ENCODE assay signal across 9 cellular contexts in the genomic region with DNA sequence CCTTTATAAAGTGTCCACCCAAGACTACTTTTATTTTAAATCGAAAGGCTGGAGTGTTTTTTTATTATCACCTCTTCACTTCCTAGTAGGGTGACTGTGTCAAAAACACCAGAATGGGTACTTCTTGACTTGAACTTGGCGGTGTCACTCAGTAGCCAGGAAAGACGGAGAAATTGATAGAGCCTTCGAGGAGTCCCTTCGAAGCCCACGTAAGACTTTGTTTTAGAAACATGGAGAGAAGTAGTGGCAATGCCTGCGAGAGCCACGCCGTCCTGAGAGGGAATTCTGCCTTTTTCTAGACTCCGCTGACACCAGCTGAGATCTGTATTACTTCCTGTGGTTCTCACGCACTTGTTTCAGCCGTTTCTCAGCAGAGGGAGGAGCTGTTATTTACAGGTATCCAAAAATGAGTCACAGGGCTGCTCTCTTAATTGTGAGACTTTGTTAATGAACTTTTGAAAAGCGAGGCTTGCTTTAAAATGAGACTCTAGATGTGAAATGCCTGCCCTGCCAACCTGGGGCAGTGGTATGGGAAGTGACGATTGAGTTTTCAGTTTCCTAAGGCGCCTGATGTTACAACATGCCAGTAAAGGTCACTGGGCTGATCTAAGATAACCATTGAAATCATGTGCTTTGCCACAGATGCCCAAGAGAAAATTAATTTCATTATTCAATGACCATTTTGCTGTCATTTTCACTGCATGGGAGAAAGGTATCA. TPM values are rescaled to one million over a fixed set of nuclear protein-coding genes. Genes with fewer than 3 reads are reported as not detected.
DNase-seq lines count a peak whose midpoint lies in the region; ATAC-seq and TF ChIP-seq lines count a peak whose summit lies in the region.
"Had no signal": no experiment of that assay in that cellular context is flagged by ENCODE, and none has a peak within 500 bp of the region (broad histone marks: within the 10 kb centered on the region; RNA-seq: fewer than 3 reads in every experiment).

No MANE protein-coding gene starts in this region.

- DNase-seq in GM12864 (ENCODE audit: low read depth) (peak; percentile 78), HEK293T (ENCODE audit: extremely low spot score) (peak; percentile 39), NB4 (ENCODE audit: low read depth) (peak; percentile 75), fibroblast of lung (ENCODE audit: low read depth in 2 of 2) (peak in 1 of 2 donors; percentile 12), osteocyte (ENCODE audit: extremely low spot score, unreplicated experiment) (no peak), upper lobe of right lung (no peak), DMS79 treated with DMSO at 0.1 percent for 48 hours (lab: John Stamatoyannopoulos, UW) (no peak)
- peak; percentile 87 for DNase-seq in activated CD8-positive, alpha-beta memory T cell treated with anti-CD3 and anti-CD28 coated beads, Interleukin-2, amount 10 ng/mL, durations not matched to agents 7 days and 5 days

- intact Hi-C loops in upper lobe of right lung (cut with DNase I), result no loop called here

- H3K79me2 ChIP-seq in fibroblast of lung (ENCODE audit: control insufficient read depth, insufficient read depth, low read length), result no peaks in the 10 kb centered on the region

- TF ChIP-seq CTCF in GM12864 (IDR thresholded peaks at IDR 0.05; ENCODE audit: low read depth, low read length, missing control alignments) (no peak), NB4 (IDR thresholded peaks at IDR 0.05; ENCODE audit: low read depth, low read length) (no peak), fibroblast of lung (conservative IDR thresholded peaks at IDR 0.05 in 1 of 2, IDR thresholded peaks at IDR 0.05 in 1 of 2; ENCODE audit: low read depth in 1 of 2, low read length in 2 of 2) (no peak), osteocyte (IDR thresholded peaks at IDR 0.05) (no peak), upper lobe of right lung (IDR thresholded peaks at IDR 0.05) (no peak)

- H3K4me1 ChIP-seq in fibroblast of lung (ENCODE audit: control insufficient read depth, extremely low read depth, insufficient read depth, low read length) (no peaks in the 10 kb centered on the region), upper lobe of right lung (peaks cover 22% of the 10 kb centered on the region)

- H3K36me3 ChIP-seq in fibroblast of lung (ENCODE audit: control insufficient read depth, insufficient read depth, low read length) (no peaks in the 10 kb centered on the region), upper lobe of right lung (no peaks in the 10 kb centered on the region)

- H3K27me3 ChIP-seq in fibroblast of lung (ENCODE audit: control insufficient read depth, insufficient read depth, low read length) (no peaks in the 10 kb centered on the region), upper lobe of right lung (no peaks in the 10 kb centered on the region)

- peaks cover 35% of the 10 kb centered on the region for H3K36me3 Mint-ChIP-seq in activated CD8-positive, alpha-beta memory T cell treated with anti-CD3 and anti-CD28 coated beads, Interleukin-2, amount 10 ng/mL, durations not matched to agents 7 days and 5 days
- no peaks in the 10 kb centered on the region for H3K36me3 Mint-ChIP-seq in osteocyte (ENCODE audit: unreplicated experiment)

- no peak overlapping the region for H3K27ac ChIP-seq in fibroblast of lung (ENCODE audit: insufficient read depth, low read length)
- peak overlapping the region; percentile 88 for H3K27ac ChIP-seq in upper lobe of right lung
- H3K27ac ChIP-seq: epithelial cell of prostate had no signal

- H3K27ac Mint-ChIP-seq in activated CD8-positive, alpha-beta memory T cell treated with anti-CD3 and anti-CD28 coated beads, Interleukin-2, amount 10 ng/mL, durations not matched to agents 7 days and 5 days, result peak overlapping the region; percentile 97
- peak overlapping the region; percentile 74 for H3K27ac Mint-ChIP-seq in osteocyte (ENCODE audit: unreplicated experiment)

- no peaks in the 10 kb centered on the region for H4K20me1 ChIP-seq in fibroblast of lung (ENCODE audit: control insufficient read depth, extremely low read depth, insufficient read depth, low read length)

- peak overlapping the region; percentile 84 for H3K4me3 Mint-ChIP-seq in activated CD8-positive, alpha-beta memory T cell treated with anti-CD3 and anti-CD28 coated beads, Interleukin-2, amount 10 ng/mL, durations not matched to agents 7 days and 5 days
- peak overlapping the region; percentile 83 for H3K4me3 Mint-ChIP-seq in osteocyte (ENCODE audit: unreplicated experiment)

- no peaks in the 10 kb centered on the region for H3K9me3 Mint-ChIP-seq in activated CD8-positive, alpha-beta memory T cell treated with anti-CD3 and anti-CD28 coated beads, Interleukin-2, amount 10 ng/mL, durations not matched to agents 7 days and 5 days (ENCODE audit: low read depth)
- H3K9me3 Mint-ChIP-seq in osteocyte (ENCODE audit: unreplicated experiment), result no peaks in the 10 kb centered on the region

- H3K4me3 ChIP-seq in GM12864 (ENCODE audit: low read depth, low read length) (peak overlapping the region; percentile 79), NB4 (ENCODE audit: low read depth, low read length) (peak overlapping the region; percentile 66), fibroblast of lung (replicated peaks in 1 of 4; ENCODE audit: control extremely low read depth in 1 of 4, insufficient read depth in 1 of 4, low read depth in 3 of 4, low read length in 4 of 4) (peak overlapping the region; percentile 59 to 71 (median 66)), upper lobe of right lung (peak overlapping the region; percentile 70)

- H3K4me1 Mint-ChIP-seq in activated CD8-positive, alpha-beta memory T cell treated with anti-CD3 and anti-CD28 coated beads, Interleukin-2, amount 10 ng/mL, durations not matched to agents 7 days and 5 days, result peaks cover 50% of the 10 kb centered on the region
- peaks cover 13% of the 10 kb centered on the region for H3K4me1 Mint-ChIP-seq in osteocyte (ENCODE audit: unreplicated experiment)

- TF ChIP-seq POLR2A in NB4 (IDR thresholded peaks at IDR 0.05; ENCODE audit: extremely low read depth, insufficient read length), result peak; percentile 31

- H2AFZ ChIP-seq in fibroblast of lung (ENCODE audit: low read length), result peak overlapping the region; percentile 32

- peaks cover 7% of the 10 kb centered on the region for H3K27me3 Mint-ChIP-seq in activated CD8-positive, alpha-beta memory T cell treated with anti-CD3 and anti-CD28 coated beads, Interleukin-2, amount 10 ng/mL, durations not matched to agents 7 days and 5 days
- no peaks in the 10 kb centered on the region for H3K27me3 Mint-ChIP-seq in osteocyte (ENCODE audit: unreplicated experiment)

- CTCF ChIA-PET in HEK293T (lab: Yijun Ruan, JAX), result no interaction called here
- CTCF ChIA-PET in activated CD8-positive, alpha-beta memory T cell treated with anti-CD3 and anti-CD28 coated beads, Interleukin-2, amount 10 ng/mL, durations not matched to agents 7 days and 5 days (lab: Charles Lee), result interaction anchor here (1.0 to 2.1 kb wide), 7 partner anchors 10 to 331 kb away, joined by 3 to 7 read pairs (median 5); no protein-coding TSS in a partner anchor

- no peaks in the 10 kb centered on the region for H3K9me3 ChIP-seq in fibroblast of lung (ENCODE audit: control insufficient read depth, insufficient read depth, low read depth, low read length)
- H3K9me3 ChIP-seq in upper lobe of right lung, result no peaks in the 10 kb centered on the region

- ATAC-seq in activated CD8-positive, alpha-beta memory T cell treated with anti-CD3 and anti-CD28 coated beads, Interleukin-2, amount 10 ng/mL, durations not matched to agents 7 days and 5 days, result peak; percentile 76
- ATAC-seq in upper lobe of right lung, result peak; percentile 58

- H3K9ac ChIP-seq in fibroblast of lung (ENCODE audit: insufficient read depth, low read length), result peak overlapping the region; percentile 11

- peak overlapping the region; percentile 77 for H3K4me2 ChIP-seq in fibroblast of lung (ENCODE audit: extremely low read depth, insufficient read depth, low read length)

- POLR2A ChIA-PET in HEK293T (lab: Yijun Ruan, JAX), result no interaction called here

TF ChIP-seq in HEK293T, 16 proteins besides CTCF, POLR2A, EP300 and RAD21 (continues in another document):
- no peak for TF ChIP-seq PKNOX1 (IDR thresholded peaks at IDR 0.05)
- no peak for TF ChIP-seq SP1 (IDR thresholded peaks at IDR 0.05)
- no peak for TF ChIP-seq BHLHE40 (IDR thresholded peaks at IDR 0.05; ENCODE audit: borderline replicate concordance)
- no peak for TF ChIP-seq SUZ12 (IDR thresholded peaks at IDR 0.05)
- TF ChIP-seq ZNF384 (IDR thresholded peaks at IDR 0.05), result no peak
- TF ChIP-seq L3MBTL2 (conservative IDR thresholded peaks at IDR 0.05), result no peak; the same call in 1 of the 2 replicates
- TF ChIP-seq CTBP1 (IDR thresholded peaks at IDR 0.05; ENCODE audit: borderline replicate concordance), result no peak
- no peak for TF ChIP-seq FOXM1 (IDR thresholded peaks at IDR 0.05; ENCODE audit: borderline replicate concordance)
- TF ChIP-seq ELF4 (IDR thresholded peaks at IDR 0.05), result no peak
- TF ChIP-seq ARNT (IDR thresholded peaks at IDR 0.05), result no peak
- no peak for TF ChIP-seq FOXK2 (IDR thresholded peaks at IDR 0.05)
- TF ChIP-seq NFRKB (IDR thresholded peaks at IDR 0.05), result no peak
- no peak for TF ChIP-seq HDGF (IDR thresholded peaks at IDR 0.05; ENCODE audit: borderline replicate concordance)
- no peak for TF ChIP-seq FOXA1 (IDR thresholded peaks at IDR 0.05)

RNA-seq across cellular contexts. Expression of gene STX11, which starts 0.9 kb away (rescaled TPM):
- total RNA-seq in activated CD8-positive, alpha-beta memory T cell treated with anti-CD3 and anti-CD28 coated beads, Interleukin-2, amount 10 ng/mL, durations not matched to agents 7 days and 5 days, result 10 to 100 TPM; 26.5 to 29.0 TPM
- total RNA-seq in fibroblast of lung, result 0.26 and 0.33 TPM in 2 replicates
- 4.1 and 6.6 TPM in 2 replicates for polyA plus RNA-seq in fibroblast of lung
- 2.8 and 4.4 TPM in 2 replicates for polyA plus RNA-seq in fibroblast of lung (2012)
- 2.3 and 2.4 TPM in 2 replicates for polyA minus RNA-seq in fibroblast of lung (ENCODE audit: low replicate concordance)
- total RNA-seq in osteocyte, result 0.86 and 1.6 TPM in 2 replicates
- total RNA-seq in upper lobe of right lung, result 49.6 TPM

RNA-seq across cellular contexts. Expression of gene SF3B5, which starts 55.8 kb away (rescaled TPM):
- total RNA-seq in activated CD8-positive, alpha-beta memory T cell treated with anti-CD3 and anti-CD28 coated beads, Interleukin-2, amount 10 ng/mL, durations not matched to agents 7 days and 5 days, result 100 to 1,000 TPM; 151 to 176 TPM
- total RNA-seq in fibroblast of lung (75.1 and 84.7 TPM in 2 replicates), osteocyte (132 and 134 TPM in 2 replicates), upper lobe of right lung (114 TPM)
- 148 and 205 TPM in 2 replicates for polyA plus RNA-seq in fibroblast of lung
- 176 and 246 TPM in 2 replicates for polyA plus RNA-seq in fibroblast of lung (2012)
- 264 and 270 TPM in 2 replicates for polyA minus RNA-seq in fibroblast of lung (ENCODE audit: low replicate concordance)

Comparison
In these comparisons a context has a peak if more than half of its experiments do, and no peak if none do; other contexts are left out.
1. DNase-seq: peak in GM12864 (single experiment), HEK293T (single experiment), NB4 (single experiment) and activated CD8-positive, alpha-beta memory T cell treated with anti-CD3 and anti-CD28 coated beads, Interleukin-2, amount 10 ng/mL, durations not matched to agents 7 days and 5 days (single experiment); none in osteocyte (single experiment), upper lobe of right lung (single experiment) and DMS79 treated with DMSO at 0.1 percent for 48 hours (single experiment).
2. RNA of gene STX11, which starts 0.9 kb away (total RNA-seq): 49.6 TPM in upper lobe of right lung (single experiment) and 26.5 to 29.0 TPM in activated CD8-positive, alpha-beta memory T cell treated with anti-CD3 and anti-CD28 coated beads, Interleukin-2, amount 10 ng/mL, durations not matched to agents 7 days and 5 days; 0.86 to 1.6 TPM in osteocyte and 0.26 to 0.33 TPM in fibroblast of lung; every median in the first group is over 10 times any median in the second.
3. Peak in every context shown above with its lines, with median percentiles within 50 percentile points of each other: H3K4me3 ChIP-seq.